17 cellular contexts compared by ENCODE assay signal in the genomic region with DNA sequence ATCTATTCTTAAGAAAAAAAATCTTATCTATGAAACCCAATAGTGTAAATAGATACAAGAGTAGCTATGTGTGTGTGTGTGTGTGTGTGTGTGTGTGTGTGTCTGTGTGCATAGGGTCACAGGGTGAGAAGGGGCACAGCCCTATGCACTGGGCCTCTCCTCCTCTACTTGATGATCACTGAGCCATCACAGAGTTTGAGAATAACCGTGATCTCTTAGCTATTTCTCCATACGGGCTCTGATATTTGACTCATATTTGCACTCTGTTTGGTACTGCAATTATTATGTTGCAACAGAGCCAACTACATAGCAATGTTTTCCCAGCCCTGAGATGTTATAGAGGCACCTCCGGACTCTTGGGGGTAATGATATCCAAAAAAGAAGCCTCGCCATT. TPM values are rescaled to one million over a fixed set of nuclear protein-coding genes. Genes with fewer than 3 reads are reported as not detected.
DNase-seq lines count a peak whose midpoint lies in the region; ATAC-seq and TF ChIP-seq lines count a peak whose summit lies in the region.
"Had no signal": no experiment of that assay in that cellular context is flagged by ENCODE, and none has a peak within 500 bp of the region (broad histone marks: within the 10 kb centered on the region; RNA-seq: fewer than 3 reads in every experiment).

No MANE protein-coding gene starts in this region.

- H3K9ac ChIP-seq in subcutaneous abdominal adipose tissue (ENCODE audit: low read length in 5 of 5) = no peak overlapping the region

- WGBS in adrenal gland, 4 donors = 36 to 58% (median 42%) methylated on average over 4 of the region's 4 CpGs

- DNase-seq in HCEC 1CT (peak; percentile 85), adrenal gland (peak in 1 of 7 donors; percentile 5), fibroblast of villous mesenchyme (ENCODE audit: low read depth) (peak; percentile 56), NCI-H82 (lab: John Stamatoyannopoulos, UW) (no peak)
- no peak for DNase-seq in activated naive CD8-positive, alpha-beta T cell treated with anti-CD3 and anti-CD28 coated beads for 36 hours
- DNase-seq: activated CD4-positive, alpha-beta T cell treated with anti-CD3 and anti-CD28 coated beads, Interleukin-2, amount 50 U/mL, for 48 hours; activated T-cell treated with anti-CD3 and anti-CD28 coated beads, Interleukin-2, amount 50 U/mL, for 24 hours; foreskin melanocyte; left ventricle myocardium superior; naive thymus-derived CD8-positive, alpha-beta T cell; NCI-H1092 treated with DMSO at 0.1 percent for 48 hours; psoas muscle had no signal

- H3K27me3 Mint-ChIP-seq in activated naive CD8-positive, alpha-beta T cell treated with anti-CD3 and anti-CD28 coated beads for 36 hours = no peaks in the 10 kb centered on the region
- H3K27me3 Mint-ChIP-seq: activated naive CD4-positive, alpha-beta T cell treated with anti-CD3 and anti-CD28 coated beads, Interleukin-2, amount 50 U/mL, for 24 hours; activated T-cell treated with anti-CD3 and anti-CD28 coated beads, Interleukin-2, amount 50 U/mL, for 24 hours; naive thymus-derived CD8-positive, alpha-beta T cell; stimulated activated naive CD8-positive, alpha-beta T cell treated with anti-CD3 and anti-CD28 coated beads, Interleukin-15, Interleukin-2, amounts not matched to agents 100 ng/mL and 50 ng/mL, for 24 hours had no signal

- intact Hi-C loops in adrenal gland (cut with DNase I) = no loop called here

- H3K36me3 ChIP-seq in adrenal gland (replicated peaks in 1 of 2) (no peaks in the 10 kb centered on the region), subcutaneous abdominal adipose tissue (ENCODE audit: control insufficient read depth in 5 of 5, insufficient read depth in 5 of 5, low read length in 5 of 5) (no peaks in the 10 kb centered on the region)
- H3K36me3 ChIP-seq: breast epithelium had no signal

- no peak for ATAC-seq in GM18909 (IDR thresholded peaks at IDR 0.05; ENCODE audit: poor library complexity, unreplicated experiment)
- ATAC-seq: left ventricle myocardium superior; naive thymus-derived CD8-positive, alpha-beta T cell; psoas muscle had no signal

- TF ChIP-seq POLR2A in adrenal gland (IDR thresholded peaks at IDR 0.05) = no peak

- H3K9me3 ChIP-seq in adrenal gland (replicated peaks in 1 of 3) (no peaks in the 10 kb centered on the region), subcutaneous abdominal adipose tissue (ENCODE audit: control insufficient read depth in 5 of 5, low read length in 5 of 5) (no peaks in the 10 kb centered on the region)
- H3K9me3 ChIP-seq: breast epithelium, psoas muscle had no signal

- H3K9me3 Mint-ChIP-seq in activated naive CD8-positive, alpha-beta T cell treated with anti-CD3 and anti-CD28 coated beads for 36 hours = no peaks in the 10 kb centered on the region
- H3K9me3 Mint-ChIP-seq: activated naive CD4-positive, alpha-beta T cell treated with anti-CD3 and anti-CD28 coated beads, Interleukin-2, amount 50 U/mL, for 24 hours; activated T-cell treated with anti-CD3 and anti-CD28 coated beads, Interleukin-2, amount 50 U/mL, for 24 hours; naive thymus-derived CD8-positive, alpha-beta T cell; stimulated activated naive CD8-positive, alpha-beta T cell treated with anti-CD3 and anti-CD28 coated beads, Interleukin-15, Interleukin-2, amounts not matched to agents 100 ng/mL and 50 ng/mL, for 24 hours had no signal

- H3K36me3 Mint-ChIP-seq in activated naive CD8-positive, alpha-beta T cell treated with anti-CD3 and anti-CD28 coated beads for 36 hours = no peaks in the 10 kb centered on the region
- H3K36me3 Mint-ChIP-seq: activated naive CD4-positive, alpha-beta T cell treated with anti-CD3 and anti-CD28 coated beads, Interleukin-2, amount 50 U/mL, for 24 hours; naive thymus-derived CD8-positive, alpha-beta T cell had no signal

- no peaks in the 10 kb centered on the region for H3K27me3 ChIP-seq in adrenal gland
- no peaks in the 10 kb centered on the region for H3K27me3 ChIP-seq in subcutaneous abdominal adipose tissue (ENCODE audit: control insufficient read depth in 5 of 5, insufficient read depth in 4 of 5, low read length in 5 of 5)
- H3K27me3 ChIP-seq: breast epithelium had no signal

- H3K4me1 ChIP-seq in adrenal gland (replicated peaks in 1 of 2) = peaks cover 29 to 49% of the 10 kb centered on the region in 2 donors
- H3K4me1 ChIP-seq in subcutaneous abdominal adipose tissue (ENCODE audit: control insufficient read depth in 5 of 5, insufficient read depth in 5 of 5, low read length in 5 of 5) = peaks cover 0 to 29% (median 17%) of the 10 kb centered on the region in 5 donors
- H3K4me1 ChIP-seq: breast epithelium had no signal

- H3K27ac Mint-ChIP-seq in activated naive CD8-positive, alpha-beta T cell treated with anti-CD3 and anti-CD28 coated beads for 36 hours = no peak overlapping the region
- H3K27ac Mint-ChIP-seq: activated naive CD4-positive, alpha-beta T cell treated with anti-CD3 and anti-CD28 coated beads, Interleukin-2, amount 50 U/mL, for 24 hours; activated T-cell treated with anti-CD3 and anti-CD28 coated beads, Interleukin-2, amount 50 U/mL, for 24 hours; naive thymus-derived CD8-positive, alpha-beta T cell; stimulated activated naive CD8-positive, alpha-beta T cell treated with anti-CD3 and anti-CD28 coated beads, Interleukin-15, Interleukin-2, amounts not matched to agents 100 ng/mL and 50 ng/mL, for 24 hours had no signal

- TF ChIP-seq CTCF in adrenal gland (IDR thresholded peaks at IDR 0.05) = no peak
- TF ChIP-seq CTCF in fibroblast of villous mesenchyme (IDR thresholded peaks at IDR 0.05; ENCODE audit: insufficient read depth, low read depth, low read length) = no peak

- H3K4me1 Mint-ChIP-seq in activated naive CD8-positive, alpha-beta T cell treated with anti-CD3 and anti-CD28 coated beads for 36 hours = no peaks in the 10 kb centered on the region

- H3K4me3 Mint-ChIP-seq in activated naive CD8-positive, alpha-beta T cell treated with anti-CD3 and anti-CD28 coated beads for 36 hours = no peak overlapping the region
- H3K4me3 Mint-ChIP-seq: activated naive CD4-positive, alpha-beta T cell treated with anti-CD3 and anti-CD28 coated beads, Interleukin-2, amount 50 U/mL, for 24 hours; activated T-cell treated with anti-CD3 and anti-CD28 coated beads, Interleukin-2, amount 50 U/mL, for 24 hours; naive thymus-derived CD8-positive, alpha-beta T cell; stimulated activated naive CD8-positive, alpha-beta T cell treated with anti-CD3 and anti-CD28 coated beads, Interleukin-15, Interleukin-2, amounts not matched to agents 100 ng/mL and 50 ng/mL, for 24 hours had no signal

- H3K27ac ChIP-seq in adrenal gland (peak overlapping the region; percentile 5 to 75 (median 64)), subcutaneous abdominal adipose tissue (ENCODE audit: low read depth, low read length) (peak overlapping the region; percentile 27)
- H3K27ac ChIP-seq: breast epithelium, psoas muscle had no signal

- H3K4me3 ChIP-seq in adrenal gland (peak overlapping the region in 1 of 4 donors; percentile 7), fibroblast of villous mesenchyme (ENCODE audit: low read depth, low read length) (no peak overlapping the region), subcutaneous abdominal adipose tissue (ENCODE audit: low read depth in 1 of 5, low read length in 5 of 5) (no peak overlapping the region)
- H3K4me3 ChIP-seq: breast epithelium, psoas muscle had no signal

RNA-seq across cellular contexts. Expression of a gene that starts 28.8 kb away (rescaled TPM):
- total RNA-seq in adrenal gland (1,000 to 10,000 TPM in 5 of 8 donors, 100 to 1,000 TPM in 2, 10 to 100 TPM in 1; 84.1 to 3,561 (median 1,319) TPM), fibroblast of villous mesenchyme (7.7 and 19.4 TPM in 2 replicates)
- polyA plus RNA-seq in adrenal gland = 100 to 1,000 TPM; 115 to 215 (median 154) TPM
- 1 to 10 TPM; 3.0 to 3.5 TPM for total RNA-seq in activated naive CD8-positive, alpha-beta T cell treated with anti-CD3 and anti-CD28 coated beads for 36 hours

RNA-seq across cellular contexts. Expression of a gene that starts 51.8 kb away (rescaled TPM):
- total RNA-seq in adrenal gland (10 to 100 TPM; 27.5 to 54.2 (median 42.6) TPM), fibroblast of villous mesenchyme (49.0 and 69.1 TPM in 2 replicates)
- 100 to 1,000 TPM in 1 of 3 donors, 10 to 100 TPM in 2; 29.3 to 101 (median 38.2) TPM for polyA plus RNA-seq in adrenal gland
- total RNA-seq in activated naive CD8-positive, alpha-beta T cell treated with anti-CD3 and anti-CD28 coated beads for 36 hours = 10 to 100 TPM; 56.3 to 57.0 TPM

Comparison
In these comparisons a context has a peak if more than half of its experiments do, and no peak if none do; other contexts are left out.
1. DNase-seq: peak in HCEC 1CT (single experiment) and fibroblast of villous mesenchyme (single experiment); none in activated naive CD8-positive, alpha-beta T cell treated with anti-CD3 and anti-CD28 coated beads for 36 hours (single experiment) and NCI-H82 (single experiment).